ENCODE assay signal across 16 cellular contexts in the genomic region with DNA sequence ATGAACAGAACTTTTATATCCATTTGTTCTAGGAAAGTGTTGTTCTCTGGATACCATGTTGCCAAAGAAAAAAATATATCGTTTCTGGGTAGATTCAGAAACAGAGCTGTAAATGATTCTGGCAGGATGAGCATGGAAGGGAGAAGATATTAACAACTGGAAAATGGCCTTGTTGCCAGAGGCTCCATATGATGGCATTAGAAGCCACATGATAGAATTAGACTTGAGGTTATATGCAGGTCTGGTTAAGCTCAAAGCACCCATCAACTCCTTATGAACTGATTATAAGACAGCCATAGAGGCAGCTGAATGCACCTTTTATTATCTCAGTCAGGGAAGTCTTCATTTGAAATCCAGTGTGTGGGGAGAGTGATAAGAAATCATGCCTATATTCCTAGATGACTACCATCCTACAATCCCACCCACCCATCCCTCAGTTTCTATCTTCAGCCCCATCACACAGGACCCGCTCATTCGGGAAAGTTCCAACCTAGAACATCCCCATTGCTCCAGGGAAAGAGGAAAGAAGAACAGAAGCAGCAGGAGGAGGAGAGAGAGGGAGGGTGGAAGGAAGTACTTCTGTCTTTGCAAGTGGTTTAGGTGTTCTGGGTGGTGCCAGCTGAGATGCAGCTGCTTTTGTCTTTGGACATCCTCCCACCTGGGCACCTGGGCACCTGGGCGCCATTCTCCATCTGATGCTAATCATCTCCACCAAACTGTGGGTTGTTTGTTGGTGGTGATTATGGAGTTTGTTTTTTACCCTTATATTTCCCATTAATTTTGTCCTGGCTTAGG. TPM values are rescaled to one million over a fixed set of nuclear protein-coding genes. Genes with fewer than 3 reads are reported as not detected.
"Had no signal": no experiment of that assay in that cellular context is flagged by ENCODE, and none has a peak within 500 bp of the region (broad histone marks: within the 10 kb centered on the region; RNA-seq: fewer than 3 reads in every experiment).

No MANE protein-coding gene starts in this region.

- H3K27ac Mint-ChIP-seq: activated CD4-positive, alpha-beta memory T cell treated with anti-CD3 and anti-CD28 coated beads, Interleukin-2, amount 10 ng/mL, durations not matched to agents 7 days and 5 days; activated naive CD4-positive, alpha-beta T cell treated with anti-CD3 and anti-CD28 coated beads, Interleukin-2, amount 50 U/mL, for 24 hours; mesothelial cell of epicardium; stimulated activated naive B cell treated with anti-CD40 and anti-IgM and Interleukin-4, amounts not matched to agents 10 μg/mL and 1 μg/mL and 100 μg/mL, for 72 hours; T-helper 17 cell had no signal

- DNase-seq: activated CD4-positive, alpha-beta memory T cell treated with anti-CD3 and anti-CD28 coated beads, Interleukin-2, amount 10 ng/mL, durations not matched to agents 7 days and 5 days; activated CD4-positive, alpha-beta T cell treated with anti-CD3 and anti-CD28 coated beads for 4 hours; activated effector memory CD4-positive, alpha-beta T cell treated with anti-CD3 and anti-CD28 coated beads, Interleukin-2, amount 50 U/mL, for 16 hours; activated T-cell treated with anti-CD3 and anti-CD28 coated beads, Interleukin-2, amount 50 U/mL, for 4 hours; central memory CD4-positive, alpha-beta T cell; effector CD4-positive, alpha-beta T cell; stimulated activated CD4-positive, alpha-beta T cell treated with anti-CD3 and anti-CD28 coated beads, Interleukin-15, amount 100 ng/mL, for 24 hours; stimulated activated CD4-positive, alpha-beta T cell treated with anti-CD3 and anti-CD28 coated beads, Interleukin-4, amount 100 ng/mL, for 1 hour; stimulated activated naive B cell treated with anti-CD40 and anti-IgM and Interleukin-4, amounts not matched to agents 10 μg/mL and 1 μg/mL and 100 μg/mL, for 72 hours; T-helper 17 cell had no signal

- H3K9me3 Mint-ChIP-seq: activated CD4-positive, alpha-beta memory T cell treated with anti-CD3 and anti-CD28 coated beads, Interleukin-2, amount 10 ng/mL, durations not matched to agents 7 days and 5 days; activated naive CD4-positive, alpha-beta T cell treated with anti-CD3 and anti-CD28 coated beads, Interleukin-2, amount 50 U/mL, for 24 hours; activated T-cell treated with anti-CD3 and anti-CD28 coated beads, Interleukin-2, amount 50 U/mL, for 4 hours; mesothelial cell of epicardium; stimulated activated naive B cell treated with anti-CD40 and anti-IgM and Interleukin-4, amounts not matched to agents 10 μg/mL and 1 μg/mL and 100 μg/mL, for 72 hours had no signal

- ATAC-seq: activated T-cell treated with anti-CD3 and anti-CD28 coated beads, Interleukin-2, amount 50 U/mL, for 4 hours; stimulated activated naive B cell treated with anti-CD40 and anti-IgM and Interleukin-4, amounts not matched to agents 10 μg/mL and 1 μg/mL and 100 μg/mL, for 72 hours; T-helper 17 cell had no signal

- H3K27me3 Mint-ChIP-seq: T-helper 17 cell had no signal

- H3K27me3 ChIP-seq: adrenal gland, neutrophil, thyroid gland had no signal

- H3K4me3 ChIP-seq: adrenal gland, coronary artery, thyroid gland had no signal

- H3K36me3 Mint-ChIP-seq: activated naive CD4-positive, alpha-beta T cell treated with anti-CD3 and anti-CD28 coated beads, Interleukin-2, amount 50 U/mL, for 24 hours; mesothelial cell of epicardium; stimulated activated naive B cell treated with anti-CD40 and anti-IgM and Interleukin-4, amounts not matched to agents 10 μg/mL and 1 μg/mL and 100 μg/mL, for 72 hours had no signal

- H3K27ac ChIP-seq: adrenal gland, coronary artery, neutrophil, thyroid gland had no signal

- H3K4me1 Mint-ChIP-seq: activated CD4-positive, alpha-beta memory T cell treated with anti-CD3 and anti-CD28 coated beads, Interleukin-2, amount 10 ng/mL, durations not matched to agents 7 days and 5 days; activated naive CD4-positive, alpha-beta T cell treated with anti-CD3 and anti-CD28 coated beads, Interleukin-2, amount 50 U/mL, for 24 hours; stimulated activated naive B cell treated with anti-CD40 and anti-IgM and Interleukin-4, amounts not matched to agents 10 μg/mL and 1 μg/mL and 100 μg/mL, for 72 hours; T-helper 17 cell had no signal

- H3K9me3 ChIP-seq: adrenal gland, neutrophil, thyroid gland had no signal

- H3K36me3 ChIP-seq: adrenal gland, neutrophil, thyroid gland had no signal

- H3K4me3 Mint-ChIP-seq: activated CD4-positive, alpha-beta memory T cell treated with anti-CD3 and anti-CD28 coated beads, Interleukin-2, amount 10 ng/mL, durations not matched to agents 7 days and 5 days; activated naive CD4-positive, alpha-beta T cell treated with anti-CD3 and anti-CD28 coated beads, Interleukin-2, amount 50 U/mL, for 24 hours; activated T-cell treated with anti-CD3 and anti-CD28 coated beads, Interleukin-2, amount 50 U/mL, for 4 hours; mesothelial cell of epicardium; stimulated activated naive B cell treated with anti-CD40 and anti-IgM and Interleukin-4, amounts not matched to agents 10 μg/mL and 1 μg/mL and 100 μg/mL, for 72 hours; T-helper 17 cell had no signal

RNA-seq across cellular contexts. Expression of a gene that starts 25.5 kb away (rescaled TPM):
- total RNA-seq: T-helper 17 cell had no signal
